9 cellular contexts compared by ENCODE assay signal in the genomic region with DNA sequence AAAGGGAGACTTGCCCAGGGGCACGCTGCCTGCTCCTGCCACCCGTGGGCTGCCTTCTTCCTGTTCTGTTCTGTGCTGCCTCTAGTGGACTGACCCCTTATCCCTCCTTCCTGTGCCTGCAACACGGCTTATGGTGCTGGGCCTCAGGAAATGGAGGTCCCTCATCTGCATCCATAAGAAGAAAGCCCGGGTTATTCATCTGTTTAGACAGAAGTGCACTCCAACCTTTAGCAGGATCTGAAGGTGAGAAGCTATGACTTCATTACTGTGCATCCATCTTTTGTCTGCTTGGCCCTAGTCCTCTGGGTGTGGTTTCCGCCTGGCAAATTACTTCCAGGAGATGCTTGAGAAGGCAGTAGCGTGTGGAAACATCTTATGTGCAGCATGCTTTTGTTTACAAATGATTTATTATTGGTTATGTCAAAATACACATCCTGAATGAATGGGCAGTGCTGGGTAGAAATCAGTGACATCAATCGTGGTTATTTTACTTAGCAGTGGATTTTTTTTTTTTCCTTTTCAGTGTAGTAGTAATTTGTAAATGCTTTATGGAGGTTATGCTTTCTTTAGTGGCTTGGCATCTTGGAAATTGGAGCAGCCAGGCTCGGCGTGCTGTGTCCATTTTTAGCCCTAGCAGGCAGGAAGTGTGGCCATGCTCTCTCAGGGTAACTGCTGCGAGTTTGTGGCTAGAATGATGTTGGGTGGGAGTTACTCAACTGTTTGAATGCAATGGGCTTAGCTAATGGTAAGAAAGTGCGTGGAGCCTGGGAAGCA. TPM values are rescaled to one million over a fixed set of nuclear protein-coding genes. Genes with fewer than 3 reads are reported as not detected.
A peak's percentile ranks its signal among the peaks of the same experiment; 100 is the strongest.
DNase-seq lines count a peak whose midpoint lies in the region; ATAC-seq and TF ChIP-seq lines count a peak whose summit lies in the region.
"Had no signal": no experiment of that assay in that cellular context is flagged by ENCODE, and none has a peak within 500 bp of the region (broad histone marks: within the 10 kb centered on the region; RNA-seq: fewer than 3 reads in every experiment).

No MANE protein-coding gene starts in this region.

- H3K27ac Mint-ChIP-seq in activated naive CD8-positive, alpha-beta T cell treated with anti-CD3 and anti-CD28 coated beads, Interleukin-2, amount 50 U/mL, for 24 hours, result no peak overlapping the region

- no peak overlapping the region for H2AFZ ChIP-seq in hepatocyte

- no peaks in the 10 kb centered on the region for H3K9me2 ChIP-seq in hepatocyte (replicated peaks; ENCODE audit: insufficient read depth)

- no peaks in the 10 kb centered on the region for H4K20me1 ChIP-seq in hepatocyte (ENCODE audit: insufficient read depth, poor library complexity, severe bottlenecking)

- H3K4me2 ChIP-seq in hepatocyte, result no peak overlapping the region

- 69% methylated on average over 11 of the region's 11 CpGs for WGBS in hepatocyte (ENCODE audit: low lambda C conversion rate, missing lambda C conversion rate)

- H3K27me3 Mint-ChIP-seq in activated naive CD8-positive, alpha-beta T cell treated with anti-CD3 and anti-CD28 coated beads, Interleukin-2, amount 50 U/mL, for 24 hours, result no peaks in the 10 kb centered on the region

- H3K36me3 Mint-ChIP-seq in activated naive CD8-positive, alpha-beta T cell treated with anti-CD3 and anti-CD28 coated beads, Interleukin-2, amount 50 U/mL, for 24 hours (ENCODE audit: low read depth), result peaks cover 2% of the 10 kb centered on the region

- H3K36me3 ChIP-seq in hepatocyte (replicated peaks; ENCODE audit: insufficient read depth, low read depth), result no peaks in the 10 kb centered on the region

- peaks cover 11% of the 10 kb centered on the region for H3K4me1 Mint-ChIP-seq in activated naive CD8-positive, alpha-beta T cell treated with anti-CD3 and anti-CD28 coated beads, Interleukin-2, amount 50 U/mL, for 24 hours

- no peak overlapping the region for H3K27ac ChIP-seq in hepatocyte
- H3K27ac ChIP-seq in substantia nigra (ENCODE audit: low read depth, low read length, poor library complexity, severe bottlenecking), result peak overlapping the region; percentile 76

- H3K9me3 Mint-ChIP-seq in activated naive CD8-positive, alpha-beta T cell treated with anti-CD3 and anti-CD28 coated beads, Interleukin-2, amount 50 U/mL, for 24 hours, result no peaks in the 10 kb centered on the region

- no peaks in the 10 kb centered on the region for H3K79me2 ChIP-seq in hepatocyte

- in situ Hi-C loops in SK-MEL-5 (cut with HindIII; ENCODE audit: low pct_unique_long_range_greater_than_20kb, low sequenced_read_pairs), result no loop called here

- peak; percentile 24 for TF ChIP-seq CTCF in hepatocyte (IDR thresholded peaks at IDR 0.05; ENCODE audit: poor library complexity)

- H3K9me3 ChIP-seq in hepatocyte (ENCODE audit: low read depth), result no peaks in the 10 kb centered on the region

- no peaks in the 10 kb centered on the region for H3K27me3 ChIP-seq in hepatocyte

- ATAC-seq in activated naive CD8-positive, alpha-beta T cell treated with anti-CD3 and anti-CD28 coated beads, Interleukin-2, amount 50 U/mL, for 24 hours, result no peak
- no peak for ATAC-seq in GM21381 (IDR thresholded peaks at IDR 0.05; ENCODE audit: unreplicated experiment)

- no peak overlapping the region for H3K4me3 Mint-ChIP-seq in activated naive CD8-positive, alpha-beta T cell treated with anti-CD3 and anti-CD28 coated beads, Interleukin-2, amount 50 U/mL, for 24 hours

- peak; percentile 88 for DNase-seq in SIG-M5 treated with dmso at 0.1 percent for 504 hours (lab: John Stamatoyannopoulos, UW; ENCODE audit: unreplicated experiment)
- no peak for DNase-seq in SIG-M5 (lab: John Stamatoyannopoulos, UW)
- DNase-seq in SK-MEL-5 (ENCODE audit: low read depth, low spot score), result peak; percentile 33
- no peak for DNase-seq in hepatocyte (ENCODE audit: low spot score)
- peak in 22 of 49 donors; percentile 30 to 64 (median 46) for DNase-seq in substantia nigra (lab: John Stamatoyannopoulos, UW)
- DNase-seq in activated naive CD8-positive, alpha-beta T cell treated with anti-CD3 and anti-CD28 coated beads, Interleukin-2, amount 50 U/mL, for 24 hours, result no peak
- no peak for DNase-seq in NK-92 (lab: John Stamatoyannopoulos, UW; ENCODE audit: unreplicated experiment)

- peaks cover 9% of the 10 kb centered on the region for H3K4me1 ChIP-seq in hepatocyte (ENCODE audit: insufficient read depth)

- H3K4me3 ChIP-seq in hepatocyte, result no peak overlapping the region

RNA-seq across cellular contexts. Expression of a gene that starts 12.7 kb away (rescaled TPM):
- total RNA-seq in SK-MEL-5 (2014; rRNA removed; shearing (Covaris generic)), result 0.03 TPM in 1 of 2 replicates, not detected in the other
- not detected in 2 replicates for polyA plus RNA-seq in SK-MEL-5 (2015; cell fraction: cytosol; rRNA removed)
- polyA plus RNA-seq in SK-MEL-5 (2015; cell fraction: nucleus; rRNA removed), result 0.20 and 0.22 TPM in 2 replicates
- 4.1 and 10.1 TPM in 2 replicates for total RNA-seq in hepatocyte
- 3.2 and 5.0 TPM in 2 replicates for polyA plus RNA-seq in hepatocyte

RNA-seq across cellular contexts. Expression of a gene that starts 26.9 kb away (rescaled TPM):
- total RNA-seq in SK-MEL-5 (2014; rRNA removed; shearing (Covaris generic)), result not detected in 2 replicates
- not detected in 2 replicates for polyA plus RNA-seq in SK-MEL-5 (2015; cell fraction: cytosol; rRNA removed)
- not detected in 2 replicates for polyA plus RNA-seq in SK-MEL-5 (2015; cell fraction: nucleus; rRNA removed)
- total RNA-seq in hepatocyte, result 49.0 and 52.8 TPM in 2 replicates
- polyA plus RNA-seq in hepatocyte, result 13.5 and 21.5 TPM in 2 replicates
- total RNA-seq: glomerular endothelial cell had no signal

Comparison
In these comparisons a context has a peak if more than half of its experiments do, and no peak if none do; other contexts are left out.
1. DNase-seq: peak in SIG-M5 treated with dmso at 0.1 percent for 504 hours (single experiment) and SK-MEL-5 (single experiment); none in SIG-M5 (single experiment), hepatocyte (single experiment), activated naive CD8-positive, alpha-beta T cell treated with anti-CD3 and anti-CD28 coated beads, Interleukin-2, amount 50 U/mL, for 24 hours (single experiment) and NK-92 (single experiment).
2. RNA of a gene that starts 26.9 kb away (total RNA-seq): 49.0 to 52.8 TPM in hepatocyte; not detected in SK-MEL-5; every median in the first group is over 10 times any median in the second.